Comparison of ENCODE assay signal across 8 cellular contexts in the genomic region with DNA sequence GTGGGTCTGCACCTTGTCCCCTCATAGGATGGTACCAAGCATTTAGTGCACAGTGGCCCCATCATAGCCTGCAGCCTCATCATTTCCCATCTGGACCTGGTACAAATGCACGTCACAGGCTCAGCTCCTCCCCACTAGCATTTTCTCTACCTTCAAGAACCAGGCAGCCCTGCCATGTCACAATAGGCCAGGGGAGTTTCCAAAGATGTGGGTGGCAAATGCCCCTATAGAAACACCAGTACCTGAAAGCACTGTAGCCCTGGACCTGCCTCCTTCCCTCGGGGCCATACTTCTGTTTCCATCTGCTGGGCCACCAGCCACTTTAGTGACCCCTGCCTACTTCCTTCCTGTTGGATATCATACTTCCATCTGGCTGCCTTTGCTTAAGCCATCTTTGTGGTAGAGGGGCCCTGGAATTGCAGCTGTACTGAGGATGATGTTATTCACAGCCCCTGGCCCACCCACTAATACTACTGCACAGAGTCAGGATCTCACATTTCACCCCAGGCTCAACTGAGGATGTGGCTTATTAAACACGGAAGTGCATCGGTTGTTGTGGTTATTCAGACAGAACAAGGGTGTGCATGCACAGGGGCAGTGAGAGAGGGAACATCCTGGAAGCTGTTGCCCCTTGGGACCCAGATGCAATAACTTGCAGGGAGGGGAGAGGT. TPM values are rescaled to one million over a fixed set of nuclear protein-coding genes. Genes with fewer than 3 reads are reported as not detected.
A peak's percentile ranks its signal among the peaks of the same experiment; 100 is the strongest.
DNase-seq lines count a peak whose midpoint lies in the region; ATAC-seq and TF ChIP-seq lines count a peak whose summit lies in the region.

No MANE protein-coding gene starts in this region.

- H3K9me3 Mint-ChIP-seq in CD4-positive, CD25-positive, alpha-beta regulatory T cell: no peaks in the 10 kb centered on the region
- H3K9me3 Mint-ChIP-seq in activated T-helper 2 cell treated with anti-CD3 and anti-CD28 coated beads, Interferon-gamma antibody, Interleukin-2, Interleukin-4, amounts not matched to agents 10 μg/mL and 5 μg/mL and 100 μg/mL, durations not matched to agents 14 hours and 24 hours and 36 hours: no peaks in the 10 kb centered on the region
- H3K9me3 Mint-ChIP-seq in nephron: no peaks in the 10 kb centered on the region

- peak overlapping the region; percentile 70 for H3K4me3 ChIP-seq in CD4-positive, CD25-positive, alpha-beta regulatory T cell (ENCODE audit: low read depth, low read length)
- no peak overlapping the region for H3K4me3 ChIP-seq in OCI-LY1 (ENCODE audit: low read depth, low read length, poor library complexity, severe bottlenecking)

- H2AFZ ChIP-seq in OCI-LY1 (ENCODE audit: low read length): no peak overlapping the region

- H3K4me1 Mint-ChIP-seq in CD4-positive, CD25-positive, alpha-beta regulatory T cell: peaks cover 10 to 80% (median 40%) of the 10 kb centered on the region in 4 donors
- peaks cover 44% of the 10 kb centered on the region for H3K4me1 Mint-ChIP-seq in activated T-helper 2 cell treated with anti-CD3 and anti-CD28 coated beads, Interferon-gamma antibody, Interleukin-2, Interleukin-4, amounts not matched to agents 10 μg/mL and 5 μg/mL and 100 μg/mL, durations not matched to agents 14 hours and 24 hours and 36 hours (ENCODE audit: low read depth)
- H3K4me1 Mint-ChIP-seq in nephron: peaks cover 24% of the 10 kb centered on the region

- peaks cover 5% of the 10 kb centered on the region for H3K36me3 ChIP-seq in CD4-positive, CD25-positive, alpha-beta regulatory T cell (ENCODE audit: control insufficient read depth, insufficient read depth, low read length)
- H3K36me3 ChIP-seq in OCI-LY1 (ENCODE audit: insufficient read depth, low read length): peaks cover 27% of the 10 kb centered on the region; the same call in 1 of the 2 replicates

- H3K9me3 ChIP-seq in CD4-positive, CD25-positive, alpha-beta regulatory T cell (ENCODE audit: control insufficient read depth in 2 of 2, low read length in 2 of 2): no peaks in the 10 kb centered on the region
- no peaks in the 10 kb centered on the region for H3K9me3 ChIP-seq in OCI-LY1 (ENCODE audit: low read length)

- H3K36me3 Mint-ChIP-seq in CD4-positive, CD25-positive, alpha-beta regulatory T cell: peaks cover 20% of the 10 kb centered on the region
- H3K36me3 Mint-ChIP-seq in activated T-helper 2 cell treated with anti-CD3 and anti-CD28 coated beads, Interferon-gamma antibody, Interleukin-2, Interleukin-4, amounts not matched to agents 10 μg/mL and 5 μg/mL and 100 μg/mL, durations not matched to agents 14 hours and 24 hours and 36 hours (ENCODE audit: low read depth): peaks cover 56% of the 10 kb centered on the region
- peaks cover 17% of the 10 kb centered on the region for H3K36me3 Mint-ChIP-seq in nephron (ENCODE audit: low read depth)

- peak; percentile 66 to 88 (median 67) for DNase-seq in CD4-positive, CD25-positive, alpha-beta regulatory T cell
- DNase-seq in activated T-helper 2 cell treated with anti-CD3 and anti-CD28 coated beads, Interferon-gamma antibody, Interleukin-2, Interleukin-4, amounts not matched to agents 10 μg/mL and 5 μg/mL and 100 μg/mL, durations not matched to agents 14 hours and 24 hours and 36 hours (ENCODE audit: low spot score): peak; percentile 54
- no peak for DNase-seq in AG08396 (ENCODE audit: low spot score)
- DNase-seq in T1000 (lab: John Stamatoyannopoulos, UW): no peak

- no peak overlapping the region for H3K4me2 ChIP-seq in OCI-LY1 (ENCODE audit: low read length)

- peaks cover 53% of the 10 kb centered on the region for H3K4me1 ChIP-seq in CD4-positive, CD25-positive, alpha-beta regulatory T cell (ENCODE audit: control insufficient read depth, insufficient read depth, low read length, poor library complexity, severe bottlenecking)
- H3K4me1 ChIP-seq in OCI-LY1 (ENCODE audit: insufficient read depth, low read length, severe bottlenecking): peaks cover 30% of the 10 kb centered on the region

- H3K9me2 ChIP-seq in OCI-LY1 (ENCODE audit: low read depth, low read length): no peaks in the 10 kb centered on the region

- ATAC-seq in CD4-positive, CD25-positive, alpha-beta regulatory T cell (ENCODE audit: low read depth in 2 of 2): peak; percentile 17 to 28
- no peak for ATAC-seq in HG03135 (IDR thresholded peaks at IDR 0.05; ENCODE audit: unreplicated experiment)
- ATAC-seq in GM21515 (IDR thresholded peaks at IDR 0.05; ENCODE audit: unreplicated experiment): no peak

- intact Hi-C loops in activated T-helper 2 cell treated with anti-CD3 and anti-CD28 coated beads, Interferon-gamma antibody, Interleukin-2, Interleukin-4, amounts not matched to agents 10 μg/mL and 5 μg/mL and 100 μg/mL, durations not matched to agents 14 hours and 24 hours and 36 hours (cut with micrococcal nuclease): loop anchor here (1.0 to 10.0 kb wide), 3 partner anchors 13 to 391 kb away; a partner anchor contains a TSS

- peak overlapping the region; percentile 92 to 98 (median 98) for H3K27ac Mint-ChIP-seq in CD4-positive, CD25-positive, alpha-beta regulatory T cell
- peak overlapping the region; percentile 96 for H3K27ac Mint-ChIP-seq in activated T-helper 2 cell treated with anti-CD3 and anti-CD28 coated beads, Interferon-gamma antibody, Interleukin-2, Interleukin-4, amounts not matched to agents 10 μg/mL and 5 μg/mL and 100 μg/mL, durations not matched to agents 14 hours and 24 hours and 36 hours
- peak overlapping the region; percentile 37 to 75 (median 59) for H3K27ac Mint-ChIP-seq in nephron

- H3K9ac ChIP-seq in OCI-LY1 (ENCODE audit: low read length): no peak overlapping the region; the same call in 1 of the 2 replicates

- no peaks in the 10 kb centered on the region for H3K27me3 ChIP-seq in CD4-positive, CD25-positive, alpha-beta regulatory T cell (ENCODE audit: control insufficient read depth, insufficient read depth, low read length)
- H3K27me3 ChIP-seq in OCI-LY1 (ENCODE audit: insufficient read depth, low read length): no peaks in the 10 kb centered on the region

- no peaks in the 10 kb centered on the region for H3F3A ChIP-seq in OCI-LY1 (ENCODE audit: insufficient read depth, low read length)

- no peaks in the 10 kb centered on the region for H3K27me3 Mint-ChIP-seq in CD4-positive, CD25-positive, alpha-beta regulatory T cell
- no peaks in the 10 kb centered on the region for H3K27me3 Mint-ChIP-seq in activated T-helper 2 cell treated with anti-CD3 and anti-CD28 coated beads, Interferon-gamma antibody, Interleukin-2, Interleukin-4, amounts not matched to agents 10 μg/mL and 5 μg/mL and 100 μg/mL, durations not matched to agents 14 hours and 24 hours and 36 hours (ENCODE audit: low read depth)
- no peaks in the 10 kb centered on the region for H3K27me3 Mint-ChIP-seq in nephron (ENCODE audit: low read depth)

- peak overlapping the region; percentile 94 for H3K27ac ChIP-seq in CD4-positive, CD25-positive, alpha-beta regulatory T cell (ENCODE audit: insufficient read depth, low read length, poor library complexity, severe bottlenecking)
- H3K27ac ChIP-seq in OCI-LY1 (ENCODE audit: low read depth, low read length, poor library complexity, severe bottlenecking): peak overlapping the region; percentile 74

- H3K4me3 Mint-ChIP-seq in CD4-positive, CD25-positive, alpha-beta regulatory T cell: peak overlapping the region; percentile 80 to 87 (median 83)
- peak overlapping the region; percentile 60 for H3K4me3 Mint-ChIP-seq in activated T-helper 2 cell treated with anti-CD3 and anti-CD28 coated beads, Interferon-gamma antibody, Interleukin-2, Interleukin-4, amounts not matched to agents 10 μg/mL and 5 μg/mL and 100 μg/mL, durations not matched to agents 14 hours and 24 hours and 36 hours (ENCODE audit: low read depth)
- H3K4me3 Mint-ChIP-seq in nephron: peak overlapping the region; percentile 42 to 74 (median 60)

- no peaks in the 10 kb centered on the region for H4K20me1 ChIP-seq in OCI-LY1 (ENCODE audit: insufficient read depth, low read length)

- TF ChIP-seq CTCF in OCI-LY1 (IDR thresholded peaks at IDR 0.05; ENCODE audit: low read length) (no peak), nephron (IDR thresholded peaks at IDR 0.05; ENCODE audit: unreplicated experiment in 3 of 3) (no peak)

- H3K79me2 ChIP-seq in OCI-LY1 (ENCODE audit: insufficient read depth, low read length): peaks cover 16% of the 10 kb centered on the region

RNA-seq across cellular contexts. Expression of a gene that starts 3.8 kb away (rescaled TPM):
- 27.6 TPM for total RNA-seq in CD4-positive, CD25-positive, alpha-beta regulatory T cell
- 10 to 100 TPM; 33.5 to 39.7 (median 34.1) TPM for polyA plus RNA-seq in CD4-positive, CD25-positive, alpha-beta regulatory T cell
- 18.9 and 19.4 TPM in 2 replicates for total RNA-seq in activated T-helper 2 cell treated with anti-CD3 and anti-CD28 coated beads, Interferon-gamma antibody, Interleukin-2, Interleukin-4, amounts not matched to agents 10 μg/mL and 5 μg/mL and 100 μg/mL, durations not matched to agents 14 hours and 24 hours and 36 hours

RNA-seq across cellular contexts. Expression of a gene that starts 4.3 kb away (rescaled TPM):
- 319 TPM for total RNA-seq in CD4-positive, CD25-positive, alpha-beta regulatory T cell
- polyA plus RNA-seq in CD4-positive, CD25-positive, alpha-beta regulatory T cell: 100 to 1,000 TPM; 602 to 818 (median 680) TPM
- 425 and 428 TPM in 2 replicates for total RNA-seq in activated T-helper 2 cell treated with anti-CD3 and anti-CD28 coated beads, Interferon-gamma antibody, Interleukin-2, Interleukin-4, amounts not matched to agents 10 μg/mL and 5 μg/mL and 100 μg/mL, durations not matched to agents 14 hours and 24 hours and 36 hours

RNA-seq across cellular contexts. Expression of a gene that starts 6.2 kb away (rescaled TPM):
- 13.3 TPM for total RNA-seq in CD4-positive, CD25-positive, alpha-beta regulatory T cell
- 1 to 10 TPM in 1 of 4 donors, under 1 TPM in 3; 0.29 to 1.1 (median 0.54) TPM for polyA plus RNA-seq in CD4-positive, CD25-positive, alpha-beta regulatory T cell
- 3.9 and 5.0 TPM in 2 replicates for total RNA-seq in activated T-helper 2 cell treated with anti-CD3 and anti-CD28 coated beads, Interferon-gamma antibody, Interleukin-2, Interleukin-4, amounts not matched to agents 10 μg/mL and 5 μg/mL and 100 μg/mL, durations not matched to agents 14 hours and 24 hours and 36 hours

RNA-seq across cellular contexts. Expression of a gene that starts 13.1 kb away (rescaled TPM):
- total RNA-seq in CD4-positive, CD25-positive, alpha-beta regulatory T cell: 18.7 TPM
- polyA plus RNA-seq in CD4-positive, CD25-positive, alpha-beta regulatory T cell: 1 to 10 TPM; 7.2 to 9.2 (median 8.4) TPM
- 13.0 and 16.1 TPM in 2 replicates for total RNA-seq in activated T-helper 2 cell treated with anti-CD3 and anti-CD28 coated beads, Interferon-gamma antibody, Interleukin-2, Interleukin-4, amounts not matched to agents 10 μg/mL and 5 μg/mL and 100 μg/mL, durations not matched to agents 14 hours and 24 hours and 36 hours

RNA-seq across cellular contexts. Expression of a gene that starts 54.0 kb away (rescaled TPM):
- total RNA-seq in CD4-positive, CD25-positive, alpha-beta regulatory T cell: 15.7 TPM
- 1 to 10 TPM; 3.2 to 7.0 (median 3.9) TPM for polyA plus RNA-seq in CD4-positive, CD25-positive, alpha-beta regulatory T cell
- 17.0 and 25.9 TPM in 2 replicates for total RNA-seq in activated T-helper 2 cell treated with anti-CD3 and anti-CD28 coated beads, Interferon-gamma antibody, Interleukin-2, Interleukin-4, amounts not matched to agents 10 μg/mL and 5 μg/mL and 100 μg/mL, durations not matched to agents 14 hours and 24 hours and 36 hours

Comparison
In these comparisons a context has a peak if more than half of its experiments do, and no peak if none do; other contexts are left out.
1. ATAC-seq: peak in CD4-positive, CD25-positive, alpha-beta regulatory T cell (2 of 2); none in HG03135 (single experiment) and GM21515 (single experiment).
2. DNase-seq: peak in CD4-positive, CD25-positive, alpha-beta regulatory T cell (3 of 3) and activated T-helper 2 cell treated with anti-CD3 and anti-CD28 coated beads, Interferon-gamma antibody, Interleukin-2, Interleukin-4, amounts not matched to agents 10 μg/mL and 5 μg/mL and 100 μg/mL, durations not matched to agents 14 hours and 24 hours and 36 hours (single experiment); none in AG08396 (single experiment) and T1000 (single experiment).
3. Peak in every context shown above with its lines, with median percentiles within 50 percentile points of each other: H3K27ac Mint-ChIP-seq and H3K4me3 Mint-ChIP-seq.